ENCODE assay signal across 8 cellular contexts in the genomic region with DNA sequence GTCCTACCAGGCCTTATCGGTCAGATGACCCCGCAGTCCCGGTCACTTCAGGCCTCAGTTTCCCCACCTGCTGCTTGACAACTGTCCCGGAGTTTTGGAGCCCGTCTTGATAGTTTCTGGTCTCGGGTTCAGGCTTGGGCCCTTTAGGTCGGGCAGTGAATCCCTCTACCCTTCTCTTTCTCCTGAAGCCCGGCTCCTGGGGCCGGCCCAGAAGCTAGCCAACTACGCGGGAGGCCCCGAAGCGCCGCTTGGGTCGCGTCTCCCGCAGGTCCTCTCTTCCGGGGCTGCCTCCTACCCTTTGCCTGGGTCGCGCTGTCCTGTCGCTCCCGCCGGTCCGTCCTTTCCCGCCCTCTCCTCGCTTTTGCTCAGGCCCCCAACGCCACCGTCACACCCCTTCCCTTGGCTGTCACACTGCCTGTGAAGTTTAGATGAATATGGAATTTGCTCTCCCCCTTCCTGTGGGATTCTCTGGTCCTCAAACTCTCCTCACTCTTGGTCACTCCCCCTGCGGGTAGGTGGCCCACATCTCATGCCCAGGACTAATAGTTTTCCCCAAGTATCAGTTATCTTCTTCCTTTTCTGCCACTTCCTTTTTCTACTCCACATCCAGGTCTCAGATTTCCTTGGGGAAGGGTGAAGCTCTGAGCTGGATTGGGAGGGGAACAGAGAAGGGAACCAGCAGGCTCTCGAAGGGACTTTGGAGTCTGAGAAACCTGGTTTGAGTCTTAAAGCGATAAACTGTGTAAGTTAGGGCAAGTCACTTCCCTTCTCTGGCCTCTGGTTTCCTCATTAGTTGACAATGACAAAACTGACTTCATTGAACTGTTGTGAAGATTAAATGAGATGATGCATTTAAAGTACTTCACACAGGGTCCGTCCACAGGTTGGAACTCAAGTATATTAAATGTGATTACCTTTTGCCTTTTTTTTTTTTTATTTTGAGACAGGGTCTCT. TPM values are rescaled to one million over a fixed set of nuclear protein-coding genes. Genes with fewer than 3 reads are reported as not detected.
DNase-seq lines count a peak whose midpoint lies in the region; ATAC-seq and TF ChIP-seq lines count a peak whose summit lies in the region.

No MANE protein-coding gene starts in this region.

- no peaks in the 10 kb centered on the region for H3K27me3 ChIP-seq in CD8-positive, alpha-beta T cell (ENCODE audit: insufficient read depth, low read length)

- CTCF ChIA-PET in CD8-positive, alpha-beta T cell (lab: Charles Lee): interaction anchor here (0.6 to 1.7 kb wide), 6 partner anchors 13 to 348 kb away, joined by 3 to 8 read pairs (median 4); no protein-coding TSS in a partner anchor

- peaks cover 25% of the 10 kb centered on the region for H3K36me3 ChIP-seq in CD8-positive, alpha-beta T cell (ENCODE audit: insufficient read depth, low read length)

- peaks cover 55% of the 10 kb centered on the region for H3K4me1 Mint-ChIP-seq in CD8-positive, alpha-beta T cell (ENCODE audit: low read depth)
- H3K4me1 Mint-ChIP-seq in osteocyte (ENCODE audit: unreplicated experiment): peaks cover 23% of the 10 kb centered on the region

- H3K4me3 ChIP-seq in CD8-positive, alpha-beta T cell (ENCODE audit: low read depth, low read length): peak overlapping the region; percentile 97

- ATAC-seq in CD8-positive, alpha-beta T cell: no peak
- ATAC-seq in GM18873 (IDR thresholded peaks at IDR 0.05; ENCODE audit: low FRiP score, unreplicated experiment): no peak

- H3K9me3 Mint-ChIP-seq in CD8-positive, alpha-beta T cell: no peaks in the 10 kb centered on the region
- H3K9me3 Mint-ChIP-seq in osteocyte (ENCODE audit: unreplicated experiment): no peaks in the 10 kb centered on the region

- no peaks in the 10 kb centered on the region for H3K9me3 ChIP-seq in CD8-positive, alpha-beta T cell (ENCODE audit: low read length)

- POLR2A ChIA-PET in CD8-positive, alpha-beta T cell (lab: Charles Lee): interaction anchor here (0.7 to 2.4 kb wide), 8 partner anchors 8 to 379 kb away, joined by 3 to 15 read pairs (median 6); partner anchors contain the start of genes CCDC85B, CNIH2 and YIF1A

- peaks cover 52% of the 10 kb centered on the region for H3K36me3 Mint-ChIP-seq in CD8-positive, alpha-beta T cell
- peaks cover 24% of the 10 kb centered on the region for H3K36me3 Mint-ChIP-seq in osteocyte (ENCODE audit: unreplicated experiment)

- TF ChIP-seq CTCF in CD8-positive, alpha-beta T cell (IDR thresholded peaks at IDR 0.05): no peak
- peak; percentile 42 for TF ChIP-seq CTCF in osteocyte (IDR thresholded peaks at IDR 0.05)

- H3K27ac ChIP-seq in CD8-positive, alpha-beta T cell (ENCODE audit: low read depth, low read length): peak overlapping the region; percentile 83

- intact Hi-C loops in CD8-positive, alpha-beta T cell (cut with DNase I, micrococcal nuclease): loop anchor here (1.0 to 5.0 kb wide), 10 partner anchors 13 to 1257 kb away; partner anchors contain the start of genes CD248 (in 2 of the 2), MAP3K11 (in 2 of the 2), PCNX3 (in 2 of the 2) and SF3B2 (in 2 of the 2)

- no peaks in the 10 kb centered on the region for H3K27me3 Mint-ChIP-seq in CD8-positive, alpha-beta T cell (ENCODE audit: low read depth)
- no peaks in the 10 kb centered on the region for H3K27me3 Mint-ChIP-seq in osteocyte (ENCODE audit: unreplicated experiment)

- H3K4me1 ChIP-seq in CD8-positive, alpha-beta T cell (ENCODE audit: insufficient read depth, low read length): peaks cover 44% of the 10 kb centered on the region

- peak overlapping the region; percentile 97 for H3K4me3 Mint-ChIP-seq in CD8-positive, alpha-beta T cell
- H3K4me3 Mint-ChIP-seq in osteocyte (ENCODE audit: unreplicated experiment): peak overlapping the region; percentile 86

- no peak for DNase-seq in CD8-positive, alpha-beta T cell
- DNase-seq in HS-27A (ENCODE audit: low read depth) (peak; percentile 51), UCSD-AML1 (lab: John Stamatoyannopoulos, UW; ENCODE audit: unreplicated experiment) (peak; percentile 55), fibroblast of peridontal ligament (ENCODE audit: extremely low read depth) (peak; percentile 43), osteocyte (ENCODE audit: extremely low spot score, unreplicated experiment) (no peak), DMS153 treated with DMSO at 0.1 percent for 48 hours (lab: John Stamatoyannopoulos, UW; ENCODE audit: unreplicated experiment) (no peak)
- DNase-seq in activated CD4-positive, CD25-positive, alpha-beta regulatory T cell treated with anti-CD3 and anti-CD28 coated beads, Interleukin-2, amount 50 U/mL, for 72 hours: no peak

- peak overlapping the region; percentile 97 for H3K27ac Mint-ChIP-seq in CD8-positive, alpha-beta T cell
- peak overlapping the region; percentile 99 for H3K27ac Mint-ChIP-seq in osteocyte (ENCODE audit: unreplicated experiment)

RNA-seq across cellular contexts. Expression of gene RAB1B, which starts 0.8 kb away (rescaled TPM):
- 10 to 100 TPM; 34.4 to 36.3 TPM for total RNA-seq in CD8-positive, alpha-beta T cell
- 149 and 150 TPM in 2 replicates for total RNA-seq in osteocyte

RNA-seq across cellular contexts. Expression of gene CNIH2, which starts 8.7 kb away (rescaled TPM):
- total RNA-seq in CD8-positive, alpha-beta T cell: 1 to 10 TPM; 4.9 to 5.7 TPM
- total RNA-seq in osteocyte: 3.8 and 5.0 TPM in 2 replicates

RNA-seq across cellular contexts. Expression of gene KLC2, which starts 11.7 kb away (rescaled TPM):
- total RNA-seq in CD8-positive, alpha-beta T cell: 10 to 100 TPM; 29.6 to 35.4 TPM
- 35.5 and 43.8 TPM in 2 replicates for total RNA-seq in osteocyte

RNA-seq across cellular contexts. Expression of gene YIF1A, which starts 19.7 kb away (rescaled TPM):
- total RNA-seq in CD8-positive, alpha-beta T cell: 10 to 100 TPM; 16.8 to 17.1 TPM
- total RNA-seq in osteocyte: 140 and 146 TPM in 2 replicates

RNA-seq across cellular contexts. Expression of gene TMEM151A, which starts 22.5 kb away (rescaled TPM):
- under 1 TPM; 0.19 to 0.31 TPM for total RNA-seq in CD8-positive, alpha-beta T cell
- 0.46 and 0.55 TPM in 2 replicates for total RNA-seq in osteocyte

Comparison
In these comparisons a context has a peak if more than half of its experiments do, and no peak if none do; other contexts are left out.
1. DNase-seq: peak in HS-27A (single experiment), UCSD-AML1 (single experiment) and fibroblast of peridontal ligament (single experiment); none in CD8-positive, alpha-beta T cell (0 of 7), osteocyte (single experiment), activated CD4-positive, CD25-positive, alpha-beta regulatory T cell treated with anti-CD3 and anti-CD28 coated beads, Interleukin-2, amount 50 U/mL, for 72 hours (single experiment) and DMS153 treated with DMSO at 0.1 percent for 48 hours (single experiment).